ENCODE assay signal across 8 cellular contexts in genomic region chr5:157267025-157267424, GRCh38. TPM values are rescaled to one million over a fixed set of nuclear protein-coding genes. Genes with fewer than 3 reads are reported as not detected.
A peak's percentile ranks its signal among the peaks of the same experiment; 100 is the strongest.
DNase-seq lines count a peak whose midpoint lies in the region; ATAC-seq and TF ChIP-seq lines count a peak whose summit lies in the region.

No MANE protein-coding gene starts in this region.

- no peaks in the 10 kb centered on the region for H3K27me3 Mint-ChIP-seq in activated T-cell treated with anti-CD3 and anti-CD28 coated beads, Interleukin-2, amount 50 U/mL, for 4 hours (ENCODE audit: low read depth)
- no peaks in the 10 kb centered on the region for H3K27me3 Mint-ChIP-seq in activated naive CD8-positive, alpha-beta T cell treated with anti-CD3 and anti-CD28 coated beads, Interleukin-2, amount 50 U/mL, for 24 hours

- peak overlapping the region; percentile 92 for H3K4me3 Mint-ChIP-seq in activated T-cell treated with anti-CD3 and anti-CD28 coated beads, Interleukin-2, amount 50 U/mL, for 4 hours
- H3K4me3 Mint-ChIP-seq in activated naive CD8-positive, alpha-beta T cell treated with anti-CD3 and anti-CD28 coated beads, Interleukin-2, amount 50 U/mL, for 24 hours = peak overlapping the region; percentile 90

- H3K27ac ChIP-seq in left lung = peak overlapping the region in 1 of 2 donors; percentile 89
- H3K27ac ChIP-seq in thymus (ENCODE audit: low read depth) = peak overlapping the region; percentile 94

- TF ChIP-seq CTCF in left lung (IDR thresholded peaks at IDR 0.05) = no peak
- TF ChIP-seq CTCF in GM20000 (IDR thresholded peaks at IDR 0.05; ENCODE audit: extremely low read depth, missing control alignments) = no peak

- H3K4me3 ChIP-seq in left lung (peak overlapping the region; percentile 58 to 73), thymus (ENCODE audit: low read length) (peak overlapping the region; percentile 96)

- H3K4me1 Mint-ChIP-seq in activated T-cell treated with anti-CD3 and anti-CD28 coated beads, Interleukin-2, amount 50 U/mL, for 4 hours (ENCODE audit: low read depth) = peaks cover 80% of the 10 kb centered on the region
- peaks cover 74% of the 10 kb centered on the region for H3K4me1 Mint-ChIP-seq in activated naive CD8-positive, alpha-beta T cell treated with anti-CD3 and anti-CD28 coated beads, Interleukin-2, amount 50 U/mL, for 24 hours

- H3K9me3 Mint-ChIP-seq in activated T-cell treated with anti-CD3 and anti-CD28 coated beads, Interleukin-2, amount 50 U/mL, for 4 hours = no peaks in the 10 kb centered on the region
- no peaks in the 10 kb centered on the region for H3K9me3 Mint-ChIP-seq in activated naive CD8-positive, alpha-beta T cell treated with anti-CD3 and anti-CD28 coated beads, Interleukin-2, amount 50 U/mL, for 24 hours

- H3K36me3 ChIP-seq in left lung (no peaks in the 10 kb centered on the region), thymus (ENCODE audit: control insufficient read depth, insufficient read depth) (no peaks in the 10 kb centered on the region)

- no peak for ATAC-seq in activated T-cell treated with anti-CD3 and anti-CD28 coated beads, Interleukin-2, amount 50 U/mL, for 4 hours
- ATAC-seq in activated naive CD8-positive, alpha-beta T cell treated with anti-CD3 and anti-CD28 coated beads, Interleukin-2, amount 50 U/mL, for 24 hours = no peak
- ATAC-seq in left lung (no peak), GM21723 (IDR thresholded peaks at IDR 0.05; ENCODE audit: unreplicated experiment) (no peak), GM21515 (IDR thresholded peaks at IDR 0.05; ENCODE audit: unreplicated experiment) (no peak)

- peaks cover 9 to 76% of the 10 kb centered on the region in 2 donors for H3K4me1 ChIP-seq in left lung
- H3K4me1 ChIP-seq in thymus (ENCODE audit: control insufficient read depth, insufficient read depth, low read length) = peaks cover 56% of the 10 kb centered on the region

- peak overlapping the region; percentile 94 for H3K27ac Mint-ChIP-seq in activated naive CD8-positive, alpha-beta T cell treated with anti-CD3 and anti-CD28 coated beads, Interleukin-2, amount 50 U/mL, for 24 hours

- H3K9me3 ChIP-seq in left lung (no peaks in the 10 kb centered on the region), thymus (ENCODE audit: control insufficient read depth) (no peaks in the 10 kb centered on the region)

- WGBS in thymus = 32% methylated on average over 3 of the region's 3 CpGs

- no peak for DNase-seq in activated T-cell treated with anti-CD3 and anti-CD28 coated beads, Interleukin-2, amount 50 U/mL, for 4 hours
- DNase-seq in activated T-cell treated with anti-CD3 and anti-CD28 coated beads for 4 hours (no peak), left lung (no peak), GM20000 (ENCODE audit: low spot score) (no peak)
- DNase-seq in activated naive CD8-positive, alpha-beta T cell treated with anti-CD3 and anti-CD28 coated beads, Interleukin-2, amount 50 U/mL, for 24 hours = no peak

- intact Hi-C loops in left lung (cut with DNase I) = no loop called here

- peaks cover 21% of the 10 kb centered on the region for H3K36me3 Mint-ChIP-seq in activated T-cell treated with anti-CD3 and anti-CD28 coated beads, Interleukin-2, amount 50 U/mL, for 4 hours (ENCODE audit: insufficient read depth)
- peaks cover 34% of the 10 kb centered on the region for H3K36me3 Mint-ChIP-seq in activated naive CD8-positive, alpha-beta T cell treated with anti-CD3 and anti-CD28 coated beads, Interleukin-2, amount 50 U/mL, for 24 hours (ENCODE audit: low read depth)

- peaks cover 0 to 14% of the 10 kb centered on the region in 2 donors for H3K27me3 ChIP-seq in left lung
- no peaks in the 10 kb centered on the region for H3K27me3 ChIP-seq in thymus (ENCODE audit: control insufficient read depth, insufficient read depth)

RNA-seq across cellular contexts. Expression of gene CYFIP2, which starts 1.1 kb away (rescaled TPM):
- total RNA-seq in activated T-cell treated with anti-CD3 and anti-CD28 coated beads, Interleukin-2, amount 50 U/mL, for 4 hours = 100 to 1,000 TPM; 160 to 191 (median 175) TPM
- 10 to 100 TPM; 48.7 to 63.4 TPM for total RNA-seq in left lung
- polyA plus RNA-seq in thymus = 102 TPM
